Comparison of ENCODE assay signal across 8 cellular contexts in the genomic region with DNA sequence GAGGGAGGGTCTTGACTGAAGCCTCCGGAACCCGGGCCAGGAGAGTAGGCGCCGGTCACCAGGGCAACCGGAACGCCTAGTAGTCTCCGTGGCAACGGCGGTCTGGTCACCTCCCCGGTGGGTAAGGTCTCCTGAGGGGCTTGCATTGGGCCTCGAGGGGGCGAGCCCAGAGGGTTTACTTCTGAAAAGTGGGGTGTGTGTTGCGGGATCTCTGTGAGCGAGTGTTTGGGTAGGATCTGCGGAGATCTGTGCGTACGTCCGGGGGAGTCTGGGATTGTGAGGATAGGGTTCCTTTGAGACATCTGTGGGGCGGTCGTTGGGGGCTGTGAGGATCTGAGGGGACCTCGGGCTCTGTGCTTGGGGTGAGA. TPM values are rescaled to one million over a fixed set of nuclear protein-coding genes. Genes with fewer than 3 reads are reported as not detected.
DNase-seq lines count a peak whose midpoint lies in the region; ATAC-seq, FAIRE-seq and TF ChIP-seq lines count a peak whose summit lies in the region.

A gene with protein sequence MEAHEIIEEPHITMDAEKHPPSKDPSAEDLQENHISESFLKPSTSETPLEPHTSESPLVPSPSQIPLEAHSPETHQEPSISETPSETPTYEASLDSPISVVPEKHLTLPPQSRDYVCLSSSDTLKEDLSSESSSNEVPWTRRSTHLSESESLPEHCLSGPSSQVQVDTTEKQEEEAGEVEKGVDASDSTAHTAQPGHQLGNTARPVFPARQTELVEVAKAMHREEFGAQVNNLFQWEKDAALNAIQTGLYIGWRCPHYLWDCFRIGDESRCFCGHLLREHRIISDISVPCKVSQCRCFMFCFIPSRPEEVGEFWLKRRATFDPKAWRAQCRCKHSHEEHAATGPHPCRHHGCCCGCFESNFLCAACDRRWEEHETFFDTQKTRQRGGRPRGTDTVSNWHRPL (minus strand): TSS at position 17 of the 368 bp plus-strand sequence. CDS start 2,571 bp downstream, outside the sequence.

- H3K4me3 ChIP-seq in CD8-positive, alpha-beta memory T cell (ENCODE audit: low read length): peak within 1 kb of the TSS; percentile 90

- no peak for ATAC-seq in HG02642 (IDR thresholded peaks at IDR 0.05; ENCODE audit: poor library complexity, unreplicated experiment)

- no peaks in the 10 kb centered on the region for H3K9me3 ChIP-seq in CD8-positive, alpha-beta memory T cell (ENCODE audit: low read length)

- peak in 2 of 5 donors; percentile 10 to 38 for DNase-seq in CD8-positive, alpha-beta memory T cell
- peak; percentile 9 for DNase-seq in HEK293T (ENCODE audit: extremely low spot score)
- peak; percentile 84 for DNase-seq in activated CD4-positive, alpha-beta T cell treated with anti-CD3 and anti-CD28 coated beads, Interleukin-2, amount 10 ng/mL, durations not matched to agents 24 days and 14 days
- peak; percentile 35 for DNase-seq in glutamatergic neuron
- peak; percentile 90 for DNase-seq in retina
- DNase-seq in frontal cortex (ENCODE audit: low spot score in 2 of 2): no peak
- DNase-seq in GM03348 (ENCODE audit: low spot score): no peak

- peak within 1 kb of the TSS; percentile 64 for H3K27ac ChIP-seq in CD8-positive, alpha-beta memory T cell (ENCODE audit: low read depth, low read length)

- FAIRE-seq in frontal cortex (lab: Jason Lieb, UNC): no peak

- peaks cover 14% of the 10 kb centered on the region for H3K4me1 ChIP-seq in CD8-positive, alpha-beta memory T cell (ENCODE audit: insufficient read depth, low read length)

- intact Hi-C loops in activated CD4-positive, alpha-beta T cell treated with anti-CD3 and anti-CD28 coated beads, Interleukin-2, amount 10 ng/mL, durations not matched to agents 24 days and 14 days (cut with micrococcal nuclease): loop anchor here (1.0 to 5.0 kb wide), 2 partner anchors 13 to 226 kb away; a partner anchor contains a TSS

- peak within 1 kb of the TSS; percentile 89 to 99 (median 94) for H3K4me3 Mint-ChIP-seq in CD8-positive, alpha-beta memory T cell
- peak within 1 kb of the TSS; percentile 93 for H3K4me3 Mint-ChIP-seq in activated CD4-positive, alpha-beta T cell treated with anti-CD3 and anti-CD28 coated beads, Interleukin-2, amount 10 ng/mL, durations not matched to agents 24 days and 14 days
- H3K4me3 Mint-ChIP-seq in glutamatergic neuron (ENCODE audit: unreplicated experiment): peak within 1 kb of the TSS; percentile 97

- peak within 1 kb of the TSS; percentile 25 to 99 (median 96) for H3K27ac Mint-ChIP-seq in CD8-positive, alpha-beta memory T cell
- peak within 1 kb of the TSS; percentile 86 for H3K27ac Mint-ChIP-seq in activated CD4-positive, alpha-beta T cell treated with anti-CD3 and anti-CD28 coated beads, Interleukin-2, amount 10 ng/mL, durations not matched to agents 24 days and 14 days
- peak within 1 kb of the TSS; percentile 91 for H3K27ac Mint-ChIP-seq in glutamatergic neuron (ENCODE audit: unreplicated experiment)

- H3K36me3 ChIP-seq in CD8-positive, alpha-beta memory T cell (ENCODE audit: insufficient read depth, low read length): no peaks in the 10 kb centered on the region

- H3K4me1 Mint-ChIP-seq in CD8-positive, alpha-beta memory T cell: peaks cover 22 to 38% (median 24%) of the 10 kb centered on the region in 3 donors
- H3K4me1 Mint-ChIP-seq in activated CD4-positive, alpha-beta T cell treated with anti-CD3 and anti-CD28 coated beads, Interleukin-2, amount 10 ng/mL, durations not matched to agents 24 days and 14 days: peaks cover 29% of the 10 kb centered on the region
- H3K4me1 Mint-ChIP-seq in glutamatergic neuron (ENCODE audit: low read depth, unreplicated experiment): peaks cover 34% of the 10 kb centered on the region

- H3K36me3 Mint-ChIP-seq in CD8-positive, alpha-beta memory T cell: peaks cover 0 to 4% (median 0%) of the 10 kb centered on the region in 3 donors
- no peaks in the 10 kb centered on the region for H3K36me3 Mint-ChIP-seq in activated CD4-positive, alpha-beta T cell treated with anti-CD3 and anti-CD28 coated beads, Interleukin-2, amount 10 ng/mL, durations not matched to agents 24 days and 14 days (ENCODE audit: low read depth)
- no peaks in the 10 kb centered on the region for H3K36me3 Mint-ChIP-seq in glutamatergic neuron (ENCODE audit: unreplicated experiment)

- no peak for TF ChIP-seq CTCF in glutamatergic neuron (IDR thresholded peaks at IDR 0.05; ENCODE audit: partially characterized antibody, unreplicated experiment)

- CTCF ChIA-PET in CD8-positive, alpha-beta memory T cell (lab: Charles Lee): interaction anchor here (1.1 to 1.5 kb wide), 2 partner anchors 14 to 38 kb away, joined by 3 to 5 read pairs; a partner anchor contains a TSS
- CTCF ChIA-PET in HEK293T (lab: Yijun Ruan, JAX): no interaction called here

- no peaks in the 10 kb centered on the region for H3K9me3 Mint-ChIP-seq in CD8-positive, alpha-beta memory T cell
- H3K9me3 Mint-ChIP-seq in activated CD4-positive, alpha-beta T cell treated with anti-CD3 and anti-CD28 coated beads, Interleukin-2, amount 10 ng/mL, durations not matched to agents 24 days and 14 days: no peaks in the 10 kb centered on the region
- H3K9me3 Mint-ChIP-seq in glutamatergic neuron (ENCODE audit: unreplicated experiment): peaks cover 11% of the 10 kb centered on the region

- no peaks in the 10 kb centered on the region for H3K27me3 ChIP-seq in CD8-positive, alpha-beta memory T cell (ENCODE audit: insufficient read depth, low read length, poor library complexity, severe bottlenecking)

- POLR2A ChIA-PET in CD8-positive, alpha-beta memory T cell (lab: Charles Lee): interaction anchor here (0.6 to 1.5 kb wide), 4 partner anchors 14 to 119 kb away, joined by 3 to 5 read pairs (median 3); a partner anchor contains a TSS
- POLR2A ChIA-PET in HEK293T (lab: Yijun Ruan, JAX): interaction anchor here (0.6 to 1.9 kb wide), 3 partner anchors 15 to 216 kb away, joined by 3 to 9 read pairs (median 3); a partner anchor contains a TSS

- no peaks in the 10 kb centered on the region for H3K27me3 Mint-ChIP-seq in CD8-positive, alpha-beta memory T cell
- peaks cover 6% of the 10 kb centered on the region for H3K27me3 Mint-ChIP-seq in activated CD4-positive, alpha-beta T cell treated with anti-CD3 and anti-CD28 coated beads, Interleukin-2, amount 10 ng/mL, durations not matched to agents 24 days and 14 days
- H3K27me3 Mint-ChIP-seq in glutamatergic neuron (ENCODE audit: unreplicated experiment): peaks cover 7% of the 10 kb centered on the region

TF ChIP-seq in HEK293T, 16 proteins besides CTCF, POLR2A, EP300 and RAD21:
- TF ChIP-seq L3MBTL2 (conservative IDR thresholded peaks at IDR 0.05) (0 out of 2 replicates have a peak, but pooled peaks have one; percentile 21), FOXK2 (IDR thresholded peaks at IDR 0.05) (no peak), SUZ12 (IDR thresholded peaks at IDR 0.05) (no peak)

RNA-seq across cellular contexts. Expression of the gene that starts here (rescaled TPM):
- not detected for total RNA-seq in CD8-positive, alpha-beta memory T cell
- not detected for polyA plus RNA-seq in CD8-positive, alpha-beta memory T cell
- not detected in 2 replicates for total RNA-seq in activated CD4-positive, alpha-beta T cell treated with anti-CD3 and anti-CD28 coated beads, Interleukin-2, amount 10 ng/mL, durations not matched to agents 24 days and 14 days
- total RNA-seq in glutamatergic neuron (ENCODE audit: unreplicated experiment) (not detected), frontal cortex (not detected)

Comparison
In these comparisons a context has a peak if more than half of its experiments do, and no peak if none do; other contexts are left out.
1. Peak in DNase-seq in activated CD4-positive, alpha-beta T cell treated with anti-CD3 and anti-CD28 coated beads, Interleukin-2, amount 10 ng/mL, durations not matched to agents 24 days and 14 days; RNA of the gene not detected or under 1 TPM.
2. Peak in DNase-seq in glutamatergic neuron; RNA of the gene not detected or under 1 TPM.
3. DNase-seq: peak in HEK293T (single experiment) and retina (single experiment); none in frontal cortex (0 of 2) and GM03348 (single experiment).
4. Peak in every context shown above with its lines, with median percentiles within 50 percentile points of each other: H3K27ac Mint-ChIP-seq and H3K4me3 Mint-ChIP-seq.